ENCODE assay signal across 8 cellular contexts in the genomic region with DNA sequence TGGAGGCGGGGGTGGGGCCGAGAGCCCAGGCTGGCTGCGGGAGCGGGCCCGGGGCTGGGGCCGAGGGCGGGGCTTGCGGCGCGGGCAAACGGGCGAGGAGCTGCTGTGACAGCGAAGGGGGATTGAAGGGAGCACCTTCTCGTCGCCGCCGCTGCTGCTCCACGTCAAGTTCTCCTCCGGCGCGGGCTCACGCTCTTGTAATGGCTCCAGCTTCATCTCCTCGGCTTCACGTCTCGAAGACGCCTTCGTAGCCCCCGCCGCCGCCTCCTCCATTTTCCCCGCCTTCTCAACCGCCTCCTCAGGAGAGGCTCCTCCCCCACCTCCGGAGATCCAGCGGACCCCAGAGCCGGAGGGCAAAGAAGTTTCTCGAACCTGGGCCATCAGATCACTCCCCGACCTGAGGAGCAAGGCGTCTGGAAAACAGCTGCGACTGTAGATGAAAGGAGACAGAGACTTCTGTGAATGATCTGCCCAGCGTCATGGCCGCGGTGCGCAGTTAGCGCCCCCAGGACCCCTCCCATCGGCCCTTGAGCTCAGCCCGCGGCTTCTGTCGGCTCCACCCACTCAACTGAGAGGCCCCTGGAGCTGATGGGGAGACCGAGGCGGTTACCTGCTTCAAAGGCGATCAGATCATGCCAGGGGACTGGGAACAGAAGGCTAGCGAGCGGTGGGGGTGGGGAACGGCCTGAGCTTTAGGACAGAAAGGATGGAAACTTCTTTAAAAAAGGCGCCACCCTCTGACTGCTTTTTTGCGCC. TPM values are rescaled to one million over a fixed set of nuclear protein-coding genes. Genes with fewer than 3 reads are reported as not detected.
DNase-seq lines count a peak whose midpoint lies in the region; ATAC-seq and TF ChIP-seq lines count a peak whose summit lies in the region.

No MANE protein-coding gene starts in this region.

- H3K27ac Mint-ChIP-seq in T-helper 2 cell treated with Interferon-gamma antibody and Interleukin-4, amounts not matched to agents 5 μg/mL and 100 μg/mL, for 36 hours: peak overlapping the region; percentile 96

- no peaks in the 10 kb centered on the region for H3K4me1 ChIP-seq in iPS DF 6.9 (ENCODE audit: control insufficient read depth, insufficient read depth, low read length)
- peaks cover 0 to 6% (median 3%) of the 10 kb centered on the region in 3 donors for H3K4me1 ChIP-seq in skeletal muscle tissue (ENCODE audit: control insufficient read depth in 3 of 3, insufficient read depth in 3 of 3, low read length in 3 of 3)

- no peaks in the 10 kb centered on the region for H3K27me3 Mint-ChIP-seq in T-helper 2 cell treated with Interferon-gamma antibody and Interleukin-4, amounts not matched to agents 5 μg/mL and 100 μg/mL, for 36 hours (ENCODE audit: low read depth)

- no peak overlapping the region for H3K27ac ChIP-seq in iPS DF 6.9 (ENCODE audit: low read length)
- H3K27ac ChIP-seq in skeletal muscle tissue (ENCODE audit: low read depth, low read length): peak overlapping the region; percentile 91

- peak; percentile 61 for ATAC-seq in GM21528 (IDR thresholded peaks at IDR 0.05; ENCODE audit: low FRiP score, unreplicated experiment)

- H3K4me1 Mint-ChIP-seq in T-helper 2 cell treated with Interferon-gamma antibody and Interleukin-4, amounts not matched to agents 5 μg/mL and 100 μg/mL, for 36 hours (ENCODE audit: low read depth): peaks cover 8% of the 10 kb centered on the region

- in situ Hi-C loops in astrocyte of the cerebellum (cut with HindIII; ENCODE audit: low sequenced_read_pairs): no loop called here

- H3K9me3 Mint-ChIP-seq in T-helper 2 cell treated with Interferon-gamma antibody and Interleukin-4, amounts not matched to agents 5 μg/mL and 100 μg/mL, for 36 hours: no peaks in the 10 kb centered on the region

- peak overlapping the region; percentile 94 for H3K4me3 Mint-ChIP-seq in T-helper 2 cell treated with Interferon-gamma antibody and Interleukin-4, amounts not matched to agents 5 μg/mL and 100 μg/mL, for 36 hours

- H3K9ac ChIP-seq in skeletal muscle tissue (ENCODE audit: low read depth in 1 of 3, low read length in 3 of 3): peak overlapping the region; percentile 72 to 83 (median 81)

- no CpG with 5 or more reads among the region's 56 CpGs for WGBS in iPS DF 6.9 (ENCODE audit: insufficient coverage, insufficient read length)

- no peaks in the 10 kb centered on the region for H3K36me3 Mint-ChIP-seq in T-helper 2 cell treated with Interferon-gamma antibody and Interleukin-4, amounts not matched to agents 5 μg/mL and 100 μg/mL, for 36 hours (ENCODE audit: low read depth)

- H3K27me3 ChIP-seq in iPS DF 6.9 (ENCODE audit: control insufficient read depth, insufficient read depth, low read length) (no peaks in the 10 kb centered on the region), skeletal muscle tissue (ENCODE audit: control insufficient read depth in 3 of 3, insufficient read depth in 3 of 3, low read length in 3 of 3) (no peaks in the 10 kb centered on the region)

- H3K4me3 ChIP-seq in astrocyte of the cerebellum (ENCODE audit: low read depth, low read length): peak overlapping the region; percentile 56
- peak overlapping the region; percentile 71; the same call in 1 of the 2 replicates for H3K4me3 ChIP-seq in iPS DF 6.9 (ENCODE audit: low read length)
- peak overlapping the region; percentile 67 to 87 (median 81) for H3K4me3 ChIP-seq in skeletal muscle tissue (ENCODE audit: low read length in 3 of 3)

- no peaks in the 10 kb centered on the region for H3K9me3 ChIP-seq in iPS DF 6.9 (ENCODE audit: control insufficient read depth, insufficient read depth, low read length)
- no peaks in the 10 kb centered on the region for H3K9me3 ChIP-seq in skeletal muscle tissue (ENCODE audit: control insufficient read depth in 3 of 3, low read length in 3 of 3)

- no peaks in the 10 kb centered on the region for H3K36me3 ChIP-seq in iPS DF 6.9 (ENCODE audit: control insufficient read depth, insufficient read depth, low read length)
- H3K36me3 ChIP-seq in skeletal muscle tissue (ENCODE audit: control insufficient read depth in 3 of 3, insufficient read depth in 3 of 3, low read length in 3 of 3): no peaks in the 10 kb centered on the region

- TF ChIP-seq CTCF in astrocyte of the cerebellum (IDR thresholded peaks at IDR 0.05; ENCODE audit: low read depth, low read length, missing control alignments): no peak

- peak; percentile 39 for DNase-seq in DMS53 treated with DMSO at 0.1 percent for 48 hours (lab: John Stamatoyannopoulos, UW; ENCODE audit: unreplicated experiment)
- DNase-seq in LHCN-M2 (ENCODE audit: low read depth): peak; percentile 61
- peak; percentile 49 for DNase-seq in T-helper 2 cell treated with Interferon-gamma antibody and Interleukin-4, amounts not matched to agents 5 μg/mL and 100 μg/mL, for 36 hours (ENCODE audit: low spot score)
- DNase-seq in astrocyte of the cerebellum (ENCODE audit: low read depth): no peak
- no peak for DNase-seq in iPS DF 6.9 (ENCODE audit: low read depth, low spot score)
- DNase-seq in COLO668 (lab: John Stamatoyannopoulos, UW; ENCODE audit: unreplicated experiment): no peak

RNA-seq across cellular contexts. Expression of a gene that starts 0.9 kb away (rescaled TPM):
- total RNA-seq in LHCN-M2 (2014; rRNA removed): 0.77 and 1.0 TPM in 2 replicates
- 0.44 TPM for polyA plus RNA-seq in LHCN-M2 (2012)
- 1.6 TPM for total RNA-seq in skeletal muscle tissue

RNA-seq across cellular contexts. Expression of a gene that starts 36.8 kb away (rescaled TPM):
- 14.8 and 19.9 TPM in 2 replicates for total RNA-seq in LHCN-M2 (2014; rRNA removed)
- polyA plus RNA-seq in LHCN-M2 (2012): 11.1 TPM
- total RNA-seq in skeletal muscle tissue: 41.8 TPM

Comparison
In these comparisons a context has a peak if more than half of its experiments do, and no peak if none do; other contexts are left out.
1. DNase-seq: peak in DMS53 treated with DMSO at 0.1 percent for 48 hours (single experiment), LHCN-M2 (single experiment) and T-helper 2 cell treated with Interferon-gamma antibody and Interleukin-4, amounts not matched to agents 5 μg/mL and 100 μg/mL, for 36 hours (single experiment); none in astrocyte of the cerebellum (single experiment), iPS DF 6.9 (single experiment) and COLO668 (single experiment).
2. Peak in every context shown above with its lines, with median percentiles within 50 percentile points of each other: H3K4me3 ChIP-seq.